18 cellular contexts compared by ENCODE assay signal in genomic region chr14:70724944-70725343, GRCh38.
"Had no signal": no experiment of that assay in that cellular context is flagged by ENCODE, and none has a peak within 500 bp of the region (broad histone marks: within the 10 kb centered on the region; RNA-seq: fewer than 3 reads in every experiment).

No MANE protein-coding gene starts in this region.

- H3K4me1 ChIP-seq: colonic mucosa, sigmoid colon, stomach, transverse colon, uterus had no signal

- H3K36me3 ChIP-seq: colonic mucosa, heart left ventricle, ovary, right atrium auricular region, sigmoid colon, thoracic aorta, transverse colon, uterus had no signal

- ATAC-seq: heart left ventricle; naive thymus-derived CD4-positive, alpha-beta T cell had no signal

- H3K27ac ChIP-seq: colonic mucosa, esophagus muscularis mucosa, heart left ventricle, ovary, right atrium auricular region, sigmoid colon, stomach, thoracic aorta, transverse colon, uterus had no signal

- DNase-seq: colonic mucosa; dermis blood vessel endothelial cell; foreskin fibroblast; heart left ventricle; hippocampal formation; naive thymus-derived CD4-positive, alpha-beta T cell; ovary; sigmoid colon; stimulated activated CD4-positive, alpha-beta T cell treated with anti-CD3 and anti-CD28 coated beads, Interleukin-12 subunit alpha, Interleukin-12 subunit beta, amount 100 ng/mL, for 4 hours; stimulated activated naive CD4-positive, alpha-beta T cell; stomach; substantia nigra; transverse colon; uterus had no signal

- H3K9me3 ChIP-seq: colonic mucosa, esophagus muscularis mucosa, heart left ventricle, ovary, right atrium auricular region, sigmoid colon, stomach, thoracic aorta, transverse colon, uterus had no signal

- H3K4me3 ChIP-seq: colonic mucosa, esophagus muscularis mucosa, heart left ventricle, ovary, right atrium auricular region, sigmoid colon, skin epidermis, stomach, thoracic aorta, transverse colon, uterus had no signal

- H3K27me3 ChIP-seq: colonic mucosa, esophagus muscularis mucosa, heart left ventricle, ovary, right atrium auricular region, sigmoid colon, stomach, transverse colon, uterus had no signal
